ENCODE assay signal across 8 cellular contexts in the genomic region with DNA sequence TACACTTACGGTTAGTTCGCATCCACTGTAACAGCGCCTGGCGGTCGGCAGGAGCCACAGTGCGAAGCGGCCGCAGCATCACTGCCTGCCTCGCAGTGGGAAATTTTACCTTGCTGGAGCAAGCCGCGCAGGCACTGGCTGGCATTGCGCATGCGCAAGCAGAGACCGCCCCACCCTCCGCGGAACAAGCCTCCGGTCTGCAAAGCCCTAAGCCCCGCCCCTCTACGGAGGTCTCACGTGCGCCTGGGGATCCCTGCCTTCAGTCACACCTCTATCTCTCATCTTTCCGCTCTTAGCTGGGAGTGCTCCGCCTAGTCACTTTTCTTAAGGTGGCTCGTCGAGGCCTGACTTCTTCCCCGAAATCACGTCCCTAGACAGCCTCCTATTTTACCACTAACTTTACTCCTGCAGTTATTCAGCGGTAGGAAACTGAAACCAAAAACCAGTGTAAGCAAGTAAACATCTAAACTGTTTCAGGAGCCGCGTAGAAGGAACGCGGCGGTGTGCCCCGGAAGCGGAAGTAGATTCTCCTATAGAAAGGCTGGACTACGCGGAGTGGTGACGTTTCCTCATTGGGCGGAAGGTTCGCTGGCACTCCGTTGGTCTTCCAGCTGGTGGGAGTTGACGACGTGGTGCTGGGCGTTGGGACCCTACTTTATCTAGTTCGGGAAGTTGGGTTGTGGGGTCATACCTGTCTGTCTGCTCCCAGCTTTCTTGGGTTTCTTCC. TPM values are rescaled to one million over a fixed set of nuclear protein-coding genes. Genes with fewer than 3 reads are reported as not detected.
A peak's percentile ranks its signal among the peaks of the same experiment; 100 is the strongest.
DNase-seq lines count a peak whose midpoint lies in the region; ATAC-seq, FAIRE-seq and TF ChIP-seq lines count a peak whose summit lies in the region.

A gene (plus strand): TSS at position 572 of the 727 bp plus-strand sequence. CDS start 13,718 bp downstream, outside the sequence.

- no peak within 1 kb of the TSS for H3K4me3 Mint-ChIP-seq in activated T-helper 17 cell treated with anti-CD3 and anti-CD28 coated beads, Interleukin-2, amount 50 U/mL, for 72 hours
- no peak within 1 kb of the TSS for H3K4me3 Mint-ChIP-seq in naive thymus-derived CD8-positive, alpha-beta T cell

- no peaks in the 10 kb centered on the region for H3K9me3 ChIP-seq in ES-I3 (ENCODE audit: control insufficient read depth, insufficient read depth, low read length)

- H3K27me3 Mint-ChIP-seq in activated T-helper 17 cell treated with anti-CD3 and anti-CD28 coated beads, Interleukin-2, amount 50 U/mL, for 72 hours = no peaks in the 10 kb centered on the region
- no peaks in the 10 kb centered on the region for H3K27me3 Mint-ChIP-seq in naive thymus-derived CD8-positive, alpha-beta T cell

- no peaks in the 10 kb centered on the region for H3K36me3 ChIP-seq in ES-I3 (ENCODE audit: insufficient read depth, low read length)

- ATAC-seq in activated T-helper 17 cell treated with anti-CD3 and anti-CD28 coated beads, Interleukin-2, amount 50 U/mL, for 72 hours (replicated peaks) = peak; percentile 90
- peak; percentile 92 for ATAC-seq in naive thymus-derived CD8-positive, alpha-beta T cell

- H3K27ac ChIP-seq in RWPE1 = peak within 1 kb of the TSS; percentile 96

- H3K9me3 Mint-ChIP-seq in activated T-helper 17 cell treated with anti-CD3 and anti-CD28 coated beads, Interleukin-2, amount 50 U/mL, for 72 hours = no peaks in the 10 kb centered on the region
- no peaks in the 10 kb centered on the region for H3K9me3 Mint-ChIP-seq in naive thymus-derived CD8-positive, alpha-beta T cell

- CTCF ChIA-PET in RWPE1 (lab: Yijun Ruan, JAX) = interaction anchor here (0.6 kb wide), 3 partner anchors 15 to 306 kb away, joined by 3 to 4 read pairs (median 3); no protein-coding TSS in a partner anchor

- peak; percentile 99 for FAIRE-seq in H54 (lab: Jason Lieb, UNC)

- H3K9ac ChIP-seq in ES-I3 (ENCODE audit: low read depth, low read length) = peak within 1 kb of the TSS; percentile 87

- POLR2A ChIA-PET in RWPE1 (lab: Yijun Ruan, JAX; ENCODE audit: low non-redundant PET) = interaction anchor here (0.7 to 1.0 kb wide), 3 partner anchors 63 to 342 kb away, joined by 3 to 4 read pairs (median 3); a partner anchor contains a TSS
- POLR2A ChIA-PET in naive thymus-derived CD8-positive, alpha-beta T cell (lab: Charles Lee) = interaction anchor here (0.5 to 4.0 kb wide), 21 partner anchors 24 to 430 kb away, joined by 3 to 82 read pairs (median 4); a partner anchor contains a TSS

- peaks cover 19% of the 10 kb centered on the region for H3K4me1 Mint-ChIP-seq in activated T-helper 17 cell treated with anti-CD3 and anti-CD28 coated beads, Interleukin-2, amount 50 U/mL, for 72 hours
- H3K4me1 Mint-ChIP-seq in naive thymus-derived CD8-positive, alpha-beta T cell = peaks cover 15 to 28% (median 17%) of the 10 kb centered on the region in 4 donors

- DNase-seq in H54 (ENCODE audit: insufficient read length, low spot score) (peak; percentile 86), LoVo (ENCODE audit: low spot score) (peak; percentile 98), RWPE1 (ENCODE audit: low spot score) (peak; percentile 99), fibroblast of peridontal ligament (ENCODE audit: extremely low read depth) (peak; percentile 96)
- peak; percentile 96 to 100 (median 100) for DNase-seq in naive thymus-derived CD8-positive, alpha-beta T cell
- peak; percentile 97 to 100 (median 100) for DNase-seq in stimulated activated naive CD4-positive, alpha-beta T cell (lab: John Stamatoyannopoulos, UW)

- TF ChIP-seq POLR2A in H54 (IDR thresholded peaks at IDR 0.05; ENCODE audit: low read depth, low read length) = peak; percentile 90

- no peak within 1 kb of the TSS for H3K27ac Mint-ChIP-seq in activated T-helper 17 cell treated with anti-CD3 and anti-CD28 coated beads, Interleukin-2, amount 50 U/mL, for 72 hours
- H3K27ac Mint-ChIP-seq in naive thymus-derived CD8-positive, alpha-beta T cell = no peak within 1 kb of the TSS

- H3K36me3 Mint-ChIP-seq in activated T-helper 17 cell treated with anti-CD3 and anti-CD28 coated beads, Interleukin-2, amount 50 U/mL, for 72 hours (ENCODE audit: low read depth) = no peaks in the 10 kb centered on the region
- H3K36me3 Mint-ChIP-seq in naive thymus-derived CD8-positive, alpha-beta T cell = peaks cover 0 to 21% (median 3%) of the 10 kb centered on the region in 3 donors

- 0 out of 2 replicates have a peak, but pooled peaks cover 3% of the 10 kb centered on the region for H3K4me1 ChIP-seq in ES-I3 (ENCODE audit: insufficient read depth, low read length)

- TF ChIP-seq CTCF in RWPE1 (conservative IDR thresholded peaks at IDR 0.05; ENCODE audit: low read depth) = no peak

RNA-seq across cellular contexts. Expression of the gene that starts here (rescaled TPM):
- total RNA-seq in activated T-helper 17 cell treated with anti-CD3 and anti-CD28 coated beads, Interleukin-2, amount 50 U/mL, for 72 hours = 100 to 1,000 TPM in 1 of 2 donors, 10 to 100 TPM in 1; 90.7 to 115 TPM
- 10 to 100 TPM; 55.0 to 60.7 TPM for total RNA-seq in naive thymus-derived CD8-positive, alpha-beta T cell
- polyA plus RNA-seq in naive thymus-derived CD8-positive, alpha-beta T cell = 10 to 100 TPM; 18.3 to 32.2 (median 30.6) TPM

Comparison
In these comparisons a context has a peak if more than half of its experiments do, and no peak if none do; other contexts are left out.
1. Peak in every context shown above with its lines: DNase-seq, ATAC-seq and H3K27ac ChIP-seq.